Comparison of ENCODE assay signal across 9 cellular contexts in the genomic region with DNA sequence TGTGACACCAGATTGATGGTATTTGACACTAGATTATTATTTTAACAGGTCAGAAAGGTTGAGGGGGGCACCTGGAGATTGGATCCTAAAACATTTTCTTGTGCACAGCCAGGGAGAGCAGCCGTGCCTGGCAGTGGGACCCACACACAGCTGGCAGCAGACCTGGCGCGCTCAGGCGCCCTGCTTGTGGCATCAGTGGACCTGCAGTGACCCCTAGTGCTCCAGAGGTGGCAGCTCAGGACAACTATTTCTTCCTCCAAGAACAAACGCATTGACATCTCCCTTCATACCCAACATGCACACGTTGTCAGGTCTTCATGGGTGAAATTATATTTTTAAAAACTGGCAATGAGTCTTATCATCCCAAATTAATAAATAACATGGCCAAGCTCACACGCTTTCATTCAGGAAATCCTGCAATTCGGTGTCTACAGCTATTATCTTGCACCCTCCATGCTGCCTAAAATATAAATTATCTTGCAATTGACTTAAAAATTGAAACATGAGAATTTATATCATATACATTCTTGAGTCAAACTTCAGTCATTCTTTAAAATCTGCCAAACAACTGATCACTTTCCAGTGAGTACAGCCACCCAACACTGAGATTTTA. TPM values are rescaled to one million over a fixed set of nuclear protein-coding genes. Genes with fewer than 3 reads are reported as not detected.
A peak's percentile ranks its signal among the peaks of the same experiment; 100 is the strongest.
DNase-seq lines count a peak whose midpoint lies in the region; ATAC-seq and TF ChIP-seq lines count a peak whose summit lies in the region.
"Had no signal": no experiment of that assay in that cellular context is flagged by ENCODE, and none has a peak within 500 bp of the region (broad histone marks: within the 10 kb centered on the region; RNA-seq: fewer than 3 reads in every experiment).

No MANE protein-coding gene starts in this region.

- peaks cover 4% of the 10 kb centered on the region for H3K27me3 Mint-ChIP-seq in activated CD4-positive, alpha-beta T cell treated with anti-CD3 and anti-CD28 coated beads for 36 hours
- peaks cover 7% of the 10 kb centered on the region for H3K27me3 Mint-ChIP-seq in glutamatergic neuron (ENCODE audit: unreplicated experiment)
- H3K27me3 Mint-ChIP-seq: CD4-positive, CD25-positive, alpha-beta regulatory T cell had no signal

- WGBS in psoas muscle, 3 donors: 4 to 5% (median 5%) methylated on average over 8 of the region's 8 CpGs

- peak; percentile 91 for TF ChIP-seq CTCF in NB4 (IDR thresholded peaks at IDR 0.05; ENCODE audit: low read depth, low read length)
- TF ChIP-seq CTCF in glutamatergic neuron (IDR thresholded peaks at IDR 0.05; ENCODE audit: partially characterized antibody, unreplicated experiment): peak; percentile 76
- TF ChIP-seq CTCF in psoas muscle (IDR thresholded peaks at IDR 0.05): peak; percentile 28

- H3K27ac ChIP-seq in psoas muscle: no peak overlapping the region

- H3K36me3 Mint-ChIP-seq in activated CD4-positive, alpha-beta T cell treated with anti-CD3 and anti-CD28 coated beads for 36 hours (ENCODE audit: low read depth): no peaks in the 10 kb centered on the region
- peaks cover 6% of the 10 kb centered on the region for H3K36me3 Mint-ChIP-seq in glutamatergic neuron (ENCODE audit: unreplicated experiment)
- H3K36me3 Mint-ChIP-seq: CD4-positive, CD25-positive, alpha-beta regulatory T cell had no signal

- H3K9me3 ChIP-seq in psoas muscle: no peaks in the 10 kb centered on the region

- H3K4me1 ChIP-seq in psoas muscle: no peaks in the 10 kb centered on the region

- no peak overlapping the region for H3K27ac Mint-ChIP-seq in activated CD4-positive, alpha-beta T cell treated with anti-CD3 and anti-CD28 coated beads for 36 hours
- H3K27ac Mint-ChIP-seq in glutamatergic neuron (ENCODE audit: unreplicated experiment): peak overlapping the region; percentile 82
- H3K27ac Mint-ChIP-seq: CD4-positive, CD25-positive, alpha-beta regulatory T cell had no signal

- DNase-seq in activated CD4-positive, alpha-beta T cell treated with anti-CD3 and anti-CD28 coated beads for 36 hours: peak; percentile 66
- DNase-seq in activated CD4-positive, alpha-beta T cell treated with anti-CD3 and anti-CD28 coated beads, Interleukin-2, amount 50 U/mL, for 1 hour: no peak
- DNase-seq in NB4 (ENCODE audit: low read depth) (peak; percentile 73), SK-N-DZ (ENCODE audit: low spot score) (peak; percentile 74), glutamatergic neuron (peak; percentile 73), psoas muscle (no peak)

- H3K9me3 Mint-ChIP-seq in activated CD4-positive, alpha-beta T cell treated with anti-CD3 and anti-CD28 coated beads for 36 hours (ENCODE audit: low read depth): no peaks in the 10 kb centered on the region
- H3K9me3 Mint-ChIP-seq in glutamatergic neuron (ENCODE audit: unreplicated experiment): peaks cover 12% of the 10 kb centered on the region

- CTCF ChIA-PET in activated CD4-positive, alpha-beta T cell treated with anti-CD3 and anti-CD28 coated beads for 36 hours (lab: Charles Lee): interaction anchor here (0.6 to 1.1 kb wide), 4 partner anchors 299 to 1265 kb away, joined by 3 to 5 read pairs (median 4); no protein-coding TSS in a partner anchor

- no peak for ATAC-seq in activated CD4-positive, alpha-beta T cell treated with anti-CD3 and anti-CD28 coated beads for 36 hours
- peak; percentile 63 for ATAC-seq in GM21529 (IDR thresholded peaks at IDR 0.05; ENCODE audit: unreplicated experiment)
- ATAC-seq in psoas muscle: peak in 1 of 4 donors; percentile 56
- no peak for ATAC-seq in GM18517 (IDR thresholded peaks at IDR 0.05; ENCODE audit: unreplicated experiment)

- no peaks in the 10 kb centered on the region for H3K4me1 Mint-ChIP-seq in activated CD4-positive, alpha-beta T cell treated with anti-CD3 and anti-CD28 coated beads for 36 hours
- peaks cover 9% of the 10 kb centered on the region for H3K4me1 Mint-ChIP-seq in glutamatergic neuron (ENCODE audit: low read depth, unreplicated experiment)
- H3K4me1 Mint-ChIP-seq: CD4-positive, CD25-positive, alpha-beta regulatory T cell had no signal

- H3K4me3 Mint-ChIP-seq in activated CD4-positive, alpha-beta T cell treated with anti-CD3 and anti-CD28 coated beads for 36 hours: no peak overlapping the region
- H3K4me3 Mint-ChIP-seq in glutamatergic neuron (ENCODE audit: unreplicated experiment): peak overlapping the region; percentile 26
- H3K4me3 Mint-ChIP-seq: CD4-positive, CD25-positive, alpha-beta regulatory T cell had no signal

- H3K36me3 ChIP-seq in psoas muscle (ENCODE audit: insufficient read depth in 1 of 2, low read depth in 1 of 2): no peaks in the 10 kb centered on the region

- TF ChIP-seq POLR2A in NB4 (IDR thresholded peaks at IDR 0.05; ENCODE audit: extremely low read depth, insufficient read length): no peak

- POLR2A ChIA-PET in activated CD4-positive, alpha-beta T cell treated with anti-CD3 and anti-CD28 coated beads for 36 hours (lab: Charles Lee): no interaction called here

- intact Hi-C loops in activated CD4-positive, alpha-beta T cell treated with anti-CD3 and anti-CD28 coated beads for 36 hours (cut with DNase I, micrococcal nuclease): loop anchor here (1.0 to 5.0 kb wide), 5 partner anchors 101 to 1653 kb away; no protein-coding TSS in a partner anchor
- intact Hi-C loops in psoas muscle (cut with DNase I): no loop called here

- no peaks in the 10 kb centered on the region for H3K27me3 ChIP-seq in psoas muscle (ENCODE audit: insufficient read depth in 3 of 3, low read length in 2 of 3)

- no peak overlapping the region for H3K4me3 ChIP-seq in NB4 (ENCODE audit: low read depth, low read length)
- H3K4me3 ChIP-seq in psoas muscle: no peak overlapping the region

RNA-seq across cellular contexts. Expression of gene TMEM132D, which starts 7.7 kb away (rescaled TPM):
- not detected for total RNA-seq in activated CD4-positive, alpha-beta T cell treated with anti-CD3 and anti-CD28 coated beads for 36 hours
- polyA plus RNA-seq in SK-N-DZ (2014; cell fraction: cytosol; rRNA removed): 0.99 and 1.3 TPM in 2 replicates
- 0.79 and 1.2 TPM in 2 replicates for polyA plus RNA-seq in SK-N-DZ (2014; cell fraction: nucleus; rRNA removed)
- 16.5 TPM for total RNA-seq in glutamatergic neuron (ENCODE audit: unreplicated experiment)
- total RNA-seq in psoas muscle: not detected
- polyA plus RNA-seq in psoas muscle: under 1 TPM in 1 of 3 donors, not detected in 2; 0.01 TPM
- total RNA-seq: CD4-positive, CD25-positive, alpha-beta regulatory T cell had no signal
- polyA plus RNA-seq: CD4-positive, CD25-positive, alpha-beta regulatory T cell had no signal

Comparison
In these comparisons a context has a peak if more than half of its experiments do, and no peak if none do; other contexts are left out.
1. DNase-seq: peak in activated CD4-positive, alpha-beta T cell treated with anti-CD3 and anti-CD28 coated beads for 36 hours (single experiment), NB4 (single experiment), SK-N-DZ (single experiment) and glutamatergic neuron (single experiment); none in activated CD4-positive, alpha-beta T cell treated with anti-CD3 and anti-CD28 coated beads, Interleukin-2, amount 50 U/mL, for 1 hour (single experiment) and psoas muscle (0 of 2).
2. CTCF ChIP-seq: peak in every context shown above with its lines; median percentile 91 in NB4; 76 in glutamatergic neuron; 28 in psoas muscle.
3. RNA of gene TMEM132D, which starts 7.7 kb away (total RNA-seq): 16.5 TPM in glutamatergic neuron (single experiment); not detected in psoas muscle and not detected in activated CD4-positive, alpha-beta T cell treated with anti-CD3 and anti-CD28 coated beads for 36 hours; every median in the first group is over 10 times any median in the second.
4. intact Hi-C loops: an anchor here in activated CD4-positive, alpha-beta T cell treated with anti-CD3 and anti-CD28 coated beads for 36 hours (1.0 to 5.0 kb wide); none called in psoas muscle.